Comparison of ENCODE assay signal across 8 cellular contexts in the genomic region with DNA sequence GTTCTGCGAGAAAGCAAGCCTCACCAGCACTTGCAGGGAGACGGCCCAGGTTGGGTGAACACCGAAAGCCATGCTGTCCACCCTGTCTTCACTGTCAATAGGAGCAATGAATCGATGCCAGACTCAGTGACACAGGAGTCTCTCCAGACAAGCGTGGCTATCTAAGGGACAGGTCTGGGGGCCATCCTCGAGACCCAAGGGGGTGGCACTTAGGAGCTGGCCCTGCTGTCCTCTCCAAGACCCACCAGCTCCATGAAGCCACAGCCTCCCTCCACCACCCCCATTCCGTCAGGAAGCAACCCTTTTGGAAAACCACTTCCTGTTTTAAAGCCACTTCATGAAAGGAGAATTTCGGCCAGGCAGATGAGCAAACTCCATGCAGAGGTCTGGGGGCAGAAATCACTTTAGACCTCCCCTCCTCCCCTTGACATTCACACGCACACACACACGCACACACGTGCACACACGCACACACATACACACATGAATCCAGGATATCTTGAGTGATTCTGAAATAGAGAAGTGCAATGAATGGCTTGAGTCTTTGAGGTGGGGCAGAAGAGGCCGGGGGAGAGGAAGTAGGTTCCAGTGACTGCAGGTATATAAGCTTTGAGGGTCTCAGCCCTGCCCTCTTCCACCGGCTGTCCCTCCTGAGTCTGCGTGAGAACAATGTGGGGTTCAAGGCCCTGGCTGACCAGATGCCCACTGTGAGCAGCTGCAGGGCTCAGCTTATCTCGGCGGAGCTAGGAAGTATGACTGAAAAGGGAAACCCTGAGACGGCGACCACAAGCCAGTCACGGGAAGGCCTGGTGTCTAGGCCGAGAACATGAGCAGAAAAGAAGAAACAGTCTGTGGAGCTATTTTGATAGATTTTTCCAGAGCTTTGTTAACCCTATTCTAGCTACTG. TPM values are rescaled to one million over a fixed set of nuclear protein-coding genes. Genes with fewer than 3 reads are reported as not detected.
DNase-seq lines count a peak whose midpoint lies in the region; ATAC-seq lines count a peak whose summit lies in the region.

No MANE protein-coding gene starts in this region.

- H3K9me3 Mint-ChIP-seq in T-helper 2 cell treated with Interferon-gamma antibody and Interleukin-4, amounts not matched to agents 5 μg/mL and 100 μg/mL, for 36 hours: no peaks in the 10 kb centered on the region

- peak overlapping the region; percentile 73 for H3K4me3 Mint-ChIP-seq in T-helper 2 cell treated with Interferon-gamma antibody and Interleukin-4, amounts not matched to agents 5 μg/mL and 100 μg/mL, for 36 hours

- H3K4me1 Mint-ChIP-seq in T-helper 2 cell treated with Interferon-gamma antibody and Interleukin-4, amounts not matched to agents 5 μg/mL and 100 μg/mL, for 36 hours (ENCODE audit: low read depth): peaks cover 39% of the 10 kb centered on the region

- ATAC-seq in GM19328 (IDR thresholded peaks at IDR 0.05; ENCODE audit: unreplicated experiment) (peak; percentile 63), HG03342 (IDR thresholded peaks at IDR 0.05; ENCODE audit: unreplicated experiment) (peak; percentile 58)

- in situ Hi-C loops in ACHN (cut with HindIII; ENCODE audit: low pct_ligation_motif_present, low pct_unique_long_range_greater_than_20kb, low sequenced_read_pairs): no loop called here

- no peaks in the 10 kb centered on the region for H3K27me3 Mint-ChIP-seq in T-helper 2 cell treated with Interferon-gamma antibody and Interleukin-4, amounts not matched to agents 5 μg/mL and 100 μg/mL, for 36 hours (ENCODE audit: low read depth)

- DNase-seq in ACHN (peak; percentile 25), dermis blood vessel endothelial cell (peak; percentile 34), pons (ENCODE audit: low spot score) (peak; percentile 65), dedifferentiated amniotic fluid mesenchymal stem cell (ENCODE audit: extremely low spot score) (no peak), NCI-H526 (lab: John Stamatoyannopoulos, UW) (no peak)
- DNase-seq in T-helper 2 cell treated with Interferon-gamma antibody and Interleukin-4, amounts not matched to agents 5 μg/mL and 100 μg/mL, for 36 hours (ENCODE audit: low spot score): peak; percentile 68

- peak overlapping the region; percentile 88 for H3K27ac Mint-ChIP-seq in T-helper 2 cell treated with Interferon-gamma antibody and Interleukin-4, amounts not matched to agents 5 μg/mL and 100 μg/mL, for 36 hours

- H3K36me3 Mint-ChIP-seq in T-helper 2 cell treated with Interferon-gamma antibody and Interleukin-4, amounts not matched to agents 5 μg/mL and 100 μg/mL, for 36 hours (ENCODE audit: low read depth): peaks cover 57% of the 10 kb centered on the region

RNA-seq across cellular contexts. Expression of a gene that starts 25.0 kb away (rescaled TPM):
- total RNA-seq in dermis blood vessel endothelial cell: 10.5 and 12.6 TPM in 2 replicates

Comparison
In these comparisons a context has a peak if more than half of its experiments do, and no peak if none do; other contexts are left out.
1. DNase-seq: peak in ACHN (single experiment), T-helper 2 cell treated with Interferon-gamma antibody and Interleukin-4, amounts not matched to agents 5 μg/mL and 100 μg/mL, for 36 hours (single experiment), dermis blood vessel endothelial cell (single experiment) and pons (single experiment); none in dedifferentiated amniotic fluid mesenchymal stem cell (single experiment) and NCI-H526 (0 of 2).